ENCODE assay signal across 22 cellular contexts in genomic region chr3:3499012-3499411, GRCh38.
DNase-seq lines count a peak whose midpoint lies in the region; ATAC-seq, FAIRE-seq and TF ChIP-seq lines count a peak whose summit lies in the region.
"Had no signal": no experiment of that assay in that cellular context is flagged by ENCODE, and none has a peak within 500 bp of the region (broad histone marks: within the 10 kb centered on the region; RNA-seq: fewer than 3 reads in every experiment).

No MANE protein-coding gene starts in this region.

- WGBS in A549 (ENCODE audit: missing lambda C conversion rate), result 0% methylated on average over 1 of the region's 1 CpG
- WGBS in trophoblast cell (ENCODE audit: extremely low coverage, insufficient coverage, insufficient read length), result no CpG with 5 or more reads among the region's 1 CpG
- 83 to 88% methylated on average over 1 of the region's 1 CpG for WGBS in sigmoid colon, 2 donors

- no peaks in the 10 kb centered on the region for H3K27me3 Mint-ChIP-seq in stimulated activated naive B cell treated with anti-CD40 and anti-IgM and Interleukin-4, amounts not matched to agents 10 μg/mL and 1 μg/mL and 100 μg/mL, for 72 hours
- no peaks in the 10 kb centered on the region for H3K27me3 Mint-ChIP-seq in T-helper 17 cell
- H3K27me3 Mint-ChIP-seq: B cell; CD4-positive, alpha-beta T cell had no signal

- H3K23ac ChIP-seq in trophoblast cell (ENCODE audit: low read length), result no peak overlapping the region

- no peak overlapping the region for H3K14ac ChIP-seq in trophoblast cell (ENCODE audit: low read length)

- H3K4me2 ChIP-seq in A549 (no peak overlapping the region), KMS-11 (peak overlapping the region; percentile 69), trophoblast cell (ENCODE audit: low read length) (no peak overlapping the region)
- H3K4me2 ChIP-seq: BLaER1 treated with 17β-estradiol and CSF1 and Interleukin-3, amounts not matched to agents 10 nM and 100 nM had no signal

- CTCF ChIA-PET in A549 (lab: Yijun Ruan, JAX), result no interaction called here

- H3K9ac ChIP-seq in KMS-11 (peak overlapping the region; percentile 49; the same call in 1 of the 2 replicates), trophoblast cell (ENCODE audit: low read length) (no peak overlapping the region)
- H3K9ac ChIP-seq: BLaER1 treated with 17β-estradiol and CSF1 and Interleukin-3, amounts not matched to agents 10 nM and 100 nM had no signal

- H2BK5ac ChIP-seq in trophoblast cell (ENCODE audit: low read depth, low read length, poor library complexity), result no peak overlapping the region

- peaks cover 5 to 8% of the 10 kb centered on the region in 2 donors for H3K9me3 Mint-ChIP-seq in stimulated activated naive B cell treated with anti-CD40 and anti-IgM and Interleukin-4, amounts not matched to agents 10 μg/mL and 1 μg/mL and 100 μg/mL, for 72 hours
- H3K9me3 Mint-ChIP-seq: CD4-positive, alpha-beta T cell; CD8-positive, alpha-beta T cell had no signal

- no peak overlapping the region for H4K91ac ChIP-seq in trophoblast cell (ENCODE audit: low read depth, low read length)

- no peak overlapping the region for H3K18ac ChIP-seq in trophoblast cell (ENCODE audit: low read length)

- H2BK12ac ChIP-seq in trophoblast cell (ENCODE audit: low read length), result peak overlapping the region; percentile 40

- no peaks in the 10 kb centered on the region for H3K9me3 ChIP-seq in A549
- no peaks in the 10 kb centered on the region for H3K9me3 ChIP-seq in trophoblast cell (ENCODE audit: insufficient read depth, low read depth, low read length)
- H3K9me3 ChIP-seq in T-helper 17 cell (ENCODE audit: control insufficient read depth, low read length, poor library complexity, severe bottlenecking), result no peaks in the 10 kb centered on the region
- no peaks in the 10 kb centered on the region for H3K9me3 ChIP-seq in sigmoid colon
- H3K9me3 ChIP-seq: Caco-2 had no signal

- DNase-seq in A549 (ENCODE audit: low read depth in 1 of 2, low spot score in 1 of 2) (no peak), trophoblast cell (no peak), T-helper 17 cell (no peak), sigmoid colon (no peak)
- no peak for DNase-seq in stimulated activated naive B cell treated with anti-CD40 and anti-IgM and Interleukin-4, amounts not matched to agents 10 μg/mL and 1 μg/mL and 100 μg/mL, for 72 hours
- DNase-seq: 8988T; AML-193; Caco-2; Calu3; CD4-positive, alpha-beta T cell; CD8-positive, alpha-beta T cell; DMS79 treated with DMSO at 0.1 percent for 48 hours; GF-D8 had no signal

- no peak overlapping the region for H3K4me3 Mint-ChIP-seq in stimulated activated naive B cell treated with anti-CD40 and anti-IgM and Interleukin-4, amounts not matched to agents 10 μg/mL and 1 μg/mL and 100 μg/mL, for 72 hours
- H3K4me3 Mint-ChIP-seq in T-helper 17 cell, result no peak overlapping the region
- H3K4me3 Mint-ChIP-seq: B cell; CD4-positive, alpha-beta T cell; CD8-positive, alpha-beta T cell had no signal

- ATAC-seq in A549 (no peak), T-helper 17 cell (no peak), GM21737 (IDR thresholded peaks at IDR 0.05; ENCODE audit: unreplicated experiment) (no peak)
- ATAC-seq in stimulated activated naive B cell treated with anti-CD40 and anti-IgM and Interleukin-4, amounts not matched to agents 10 μg/mL and 1 μg/mL and 100 μg/mL, for 72 hours (replicated peaks), result peak; percentile 49 to 65
- ATAC-seq: CD8-positive, alpha-beta T cell had no signal

- H2BK120ac ChIP-seq in trophoblast cell (ENCODE audit: insufficient read depth, low read length, poor library complexity), result no peak overlapping the region

- H3K4me1 ChIP-seq in A549 (no peaks in the 10 kb centered on the region), KMS-11 (ENCODE audit: low read depth, poor library complexity, severe bottlenecking) (peaks cover 35% of the 10 kb centered on the region), trophoblast cell (ENCODE audit: control insufficient read depth in 1 of 2, insufficient read depth in 2 of 2, low read length in 2 of 2) (peaks cover 0 to 2% of the 10 kb centered on the region in 2 experiments), sigmoid colon (no peaks in the 10 kb centered on the region)
- H3K4me1 ChIP-seq: BLaER1 treated with 17β-estradiol and CSF1 and Interleukin-3, amounts not matched to agents 10 nM and 100 nM; Caco-2 had no signal

- no peak for TF ChIP-seq RAD21 in A549 (conservative IDR thresholded peaks at IDR 0.05 in 1 of 2, IDR thresholded peaks at IDR 0.05 in 1 of 2)

- no peak overlapping the region for H4K12ac ChIP-seq in trophoblast cell (ENCODE audit: low read depth, low read length)

- H3K4me3 ChIP-seq in A549, result no peak overlapping the region
- H3K4me3 ChIP-seq in KMS-11 (IDR thresholded peaks at IDR 0.05; ENCODE audit: insufficient read depth, low read depth, low read length), result no peak overlapping the region
- H3K4me3 ChIP-seq in trophoblast cell (ENCODE audit: low read depth, low read length), result no peak overlapping the region
- no peak overlapping the region for H3K4me3 ChIP-seq in sigmoid colon
- H3K4me3 ChIP-seq: BLaER1 treated with 17β-estradiol and CSF1 and Interleukin-3, amounts not matched to agents 10 nM and 100 nM had no signal

- no peaks in the 10 kb centered on the region for H3K36me3 Mint-ChIP-seq in stimulated activated naive B cell treated with anti-CD40 and anti-IgM and Interleukin-4, amounts not matched to agents 10 μg/mL and 1 μg/mL and 100 μg/mL, for 72 hours
- H3K36me3 Mint-ChIP-seq in T-helper 17 cell (ENCODE audit: low read depth), result no peaks in the 10 kb centered on the region
- H3K36me3 Mint-ChIP-seq: CD8-positive, alpha-beta T cell had no signal

- no peaks in the 10 kb centered on the region for H4K20me1 ChIP-seq in KMS-11 (ENCODE audit: insufficient read depth)
- H4K20me1 ChIP-seq: BLaER1 treated with 17β-estradiol and CSF1 and Interleukin-3, amounts not matched to agents 10 nM and 100 nM had no signal

- TF ChIP-seq CTCF in A549 (IDR thresholded peaks at IDR 0.05) (no peak), KMS-11 (conservative IDR thresholded peaks at IDR 0.05; ENCODE audit: low read depth, low read length) (no peak), sigmoid colon (IDR thresholded peaks at IDR 0.05) (no peak)

- no peak for TF ChIP-seq EP300 in A549 (IDR thresholded peaks at IDR 0.05)
- no peak for TF ChIP-seq EP300 in sigmoid colon (IDR thresholded peaks at IDR 0.05)

- POLR2A ChIA-PET in A549 (lab: Yijun Ruan, JAX), result no interaction called here

- H3K79me2 ChIP-seq in KMS-11 (ENCODE audit: insufficient read depth, low read depth) (no peaks in the 10 kb centered on the region), trophoblast cell (ENCODE audit: control insufficient read depth, insufficient read depth, low read length, poor library complexity) (no peaks in the 10 kb centered on the region)

- H3K79me1 ChIP-seq in trophoblast cell (ENCODE audit: low read length), result no peaks in the 10 kb centered on the region

- H3K4ac ChIP-seq in trophoblast cell (ENCODE audit: low read depth, low read length), result no peak overlapping the region

- no peaks in the 10 kb centered on the region for H3K36me3 ChIP-seq in KMS-11 (ENCODE audit: insufficient read depth)
- H3K36me3 ChIP-seq in trophoblast cell (ENCODE audit: control insufficient read depth in 1 of 2, insufficient read depth in 2 of 2, low read length in 2 of 2), result no peaks in the 10 kb centered on the region
- no peaks in the 10 kb centered on the region for H3K36me3 ChIP-seq in sigmoid colon
- H3K36me3 ChIP-seq: BLaER1 treated with 17β-estradiol and CSF1 and Interleukin-3, amounts not matched to agents 10 nM and 100 nM had no signal

- no peak overlapping the region for H2AK5ac ChIP-seq in trophoblast cell (ENCODE audit: low read length)

- intact Hi-C loops in sigmoid colon (cut with DNase I), result no loop called here

- peak overlapping the region; percentile 21 for H3K27ac Mint-ChIP-seq in stimulated activated naive B cell treated with anti-CD40 and anti-IgM and Interleukin-4, amounts not matched to agents 10 μg/mL and 1 μg/mL and 100 μg/mL, for 72 hours
- no peak overlapping the region for H3K27ac Mint-ChIP-seq in T-helper 17 cell
- H3K27ac Mint-ChIP-seq: B cell; CD4-positive, alpha-beta T cell; CD8-positive, alpha-beta T cell had no signal

- no peaks in the 10 kb centered on the region for H3K4me1 Mint-ChIP-seq in stimulated activated naive B cell treated with anti-CD40 and anti-IgM and Interleukin-4, amounts not matched to agents 10 μg/mL and 1 μg/mL and 100 μg/mL, for 72 hours
- no peaks in the 10 kb centered on the region for H3K4me1 Mint-ChIP-seq in T-helper 17 cell
- H3K4me1 Mint-ChIP-seq: B cell had no signal

- no peak for TF ChIP-seq POLR2A in A549 (IDR thresholded peaks at IDR 0.05; ENCODE audit: low read length)
- no peak for TF ChIP-seq POLR2A in sigmoid colon (IDR thresholded peaks at IDR 0.05)

- no peak for FAIRE-seq in A549 (lab: Jason Lieb, UNC)
- FAIRE-seq: A204.1, D721Med, GM12892, GM18507 had no signal

- H3K27ac ChIP-seq in A549, result no peak overlapping the region
- peak overlapping the region; percentile 84 for H3K27ac ChIP-seq in KMS-11
- no peak overlapping the region for H3K27ac ChIP-seq in trophoblast cell (ENCODE audit: low read depth, low read length)
- no peak overlapping the region for H3K27ac ChIP-seq in sigmoid colon
- H3K27ac ChIP-seq: BLaER1 treated with 17β-estradiol and CSF1 and Interleukin-3, amounts not matched to agents 10 nM and 100 nM; C4-2B had no signal

- no peaks in the 10 kb centered on the region for H3K27me3 ChIP-seq in KMS-11 (ENCODE audit: insufficient read depth, low read depth)
- H3K27me3 ChIP-seq in trophoblast cell (ENCODE audit: insufficient read depth, low read length), result no peaks in the 10 kb centered on the region
- no peaks in the 10 kb centered on the region for H3K27me3 ChIP-seq in sigmoid colon
- H3K27me3 ChIP-seq: BLaER1 treated with 17β-estradiol and CSF1 and Interleukin-3, amounts not matched to agents 10 nM and 100 nM had no signal

- no peak overlapping the region for H4K8ac ChIP-seq in trophoblast cell (ENCODE audit: low read depth, low read length)

- no peak overlapping the region for H2AFZ ChIP-seq in KMS-11 (ENCODE audit: low read depth)
- H2AFZ ChIP-seq in trophoblast cell (ENCODE audit: insufficient read depth, low read length, poor library complexity), result no peak overlapping the region

TF ChIP-seq in A549, 52 proteins besides CTCF, POLR2A, EP300 and RAD21:
- no peak for TF ChIP-seq KDM1A (IDR thresholded peaks at IDR 0.05; ENCODE audit: low read depth)
- peak; percentile 31 for TF ChIP-seq MAFK (IDR thresholded peaks at IDR 0.05; ENCODE audit: partially characterized antibody)
- TF ChIP-seq FOXS1 (CRISPR knock-in tag; IDR thresholded peaks at IDR 0.05), result no peak

Comparison
In these comparisons a context has a peak if more than half of its experiments do, and no peak if none do; other contexts are left out.
1. ATAC-seq: peak in stimulated activated naive B cell treated with anti-CD40 and anti-IgM and Interleukin-4, amounts not matched to agents 10 μg/mL and 1 μg/mL and 100 μg/mL, for 72 hours (2 of 2); none in A549 (0 of 2), T-helper 17 cell (single experiment) and GM21737 (single experiment).